Comparison of ENCODE assay signal across 1 cellular context in genomic region chr3:138173769-138174420, GRCh38.
TF ChIP-seq lines count a peak whose summit lies in the region.

No MANE protein-coding gene starts in this region.

TF ChIP-seq in H1, 55 proteins besides CTCF, POLR2A, EP300 and RAD21 (continued from another document):
- no peak for TF ChIP-seq RFX5 (IDR thresholded peaks at IDR 0.05; ENCODE audit: borderline replicate concordance, low read depth, low read length)
- TF ChIP-seq TAF1 (IDR thresholded peaks at IDR 0.05; ENCODE audit: low read depth, low read length) = no peak
- TF ChIP-seq, protein P1, sequence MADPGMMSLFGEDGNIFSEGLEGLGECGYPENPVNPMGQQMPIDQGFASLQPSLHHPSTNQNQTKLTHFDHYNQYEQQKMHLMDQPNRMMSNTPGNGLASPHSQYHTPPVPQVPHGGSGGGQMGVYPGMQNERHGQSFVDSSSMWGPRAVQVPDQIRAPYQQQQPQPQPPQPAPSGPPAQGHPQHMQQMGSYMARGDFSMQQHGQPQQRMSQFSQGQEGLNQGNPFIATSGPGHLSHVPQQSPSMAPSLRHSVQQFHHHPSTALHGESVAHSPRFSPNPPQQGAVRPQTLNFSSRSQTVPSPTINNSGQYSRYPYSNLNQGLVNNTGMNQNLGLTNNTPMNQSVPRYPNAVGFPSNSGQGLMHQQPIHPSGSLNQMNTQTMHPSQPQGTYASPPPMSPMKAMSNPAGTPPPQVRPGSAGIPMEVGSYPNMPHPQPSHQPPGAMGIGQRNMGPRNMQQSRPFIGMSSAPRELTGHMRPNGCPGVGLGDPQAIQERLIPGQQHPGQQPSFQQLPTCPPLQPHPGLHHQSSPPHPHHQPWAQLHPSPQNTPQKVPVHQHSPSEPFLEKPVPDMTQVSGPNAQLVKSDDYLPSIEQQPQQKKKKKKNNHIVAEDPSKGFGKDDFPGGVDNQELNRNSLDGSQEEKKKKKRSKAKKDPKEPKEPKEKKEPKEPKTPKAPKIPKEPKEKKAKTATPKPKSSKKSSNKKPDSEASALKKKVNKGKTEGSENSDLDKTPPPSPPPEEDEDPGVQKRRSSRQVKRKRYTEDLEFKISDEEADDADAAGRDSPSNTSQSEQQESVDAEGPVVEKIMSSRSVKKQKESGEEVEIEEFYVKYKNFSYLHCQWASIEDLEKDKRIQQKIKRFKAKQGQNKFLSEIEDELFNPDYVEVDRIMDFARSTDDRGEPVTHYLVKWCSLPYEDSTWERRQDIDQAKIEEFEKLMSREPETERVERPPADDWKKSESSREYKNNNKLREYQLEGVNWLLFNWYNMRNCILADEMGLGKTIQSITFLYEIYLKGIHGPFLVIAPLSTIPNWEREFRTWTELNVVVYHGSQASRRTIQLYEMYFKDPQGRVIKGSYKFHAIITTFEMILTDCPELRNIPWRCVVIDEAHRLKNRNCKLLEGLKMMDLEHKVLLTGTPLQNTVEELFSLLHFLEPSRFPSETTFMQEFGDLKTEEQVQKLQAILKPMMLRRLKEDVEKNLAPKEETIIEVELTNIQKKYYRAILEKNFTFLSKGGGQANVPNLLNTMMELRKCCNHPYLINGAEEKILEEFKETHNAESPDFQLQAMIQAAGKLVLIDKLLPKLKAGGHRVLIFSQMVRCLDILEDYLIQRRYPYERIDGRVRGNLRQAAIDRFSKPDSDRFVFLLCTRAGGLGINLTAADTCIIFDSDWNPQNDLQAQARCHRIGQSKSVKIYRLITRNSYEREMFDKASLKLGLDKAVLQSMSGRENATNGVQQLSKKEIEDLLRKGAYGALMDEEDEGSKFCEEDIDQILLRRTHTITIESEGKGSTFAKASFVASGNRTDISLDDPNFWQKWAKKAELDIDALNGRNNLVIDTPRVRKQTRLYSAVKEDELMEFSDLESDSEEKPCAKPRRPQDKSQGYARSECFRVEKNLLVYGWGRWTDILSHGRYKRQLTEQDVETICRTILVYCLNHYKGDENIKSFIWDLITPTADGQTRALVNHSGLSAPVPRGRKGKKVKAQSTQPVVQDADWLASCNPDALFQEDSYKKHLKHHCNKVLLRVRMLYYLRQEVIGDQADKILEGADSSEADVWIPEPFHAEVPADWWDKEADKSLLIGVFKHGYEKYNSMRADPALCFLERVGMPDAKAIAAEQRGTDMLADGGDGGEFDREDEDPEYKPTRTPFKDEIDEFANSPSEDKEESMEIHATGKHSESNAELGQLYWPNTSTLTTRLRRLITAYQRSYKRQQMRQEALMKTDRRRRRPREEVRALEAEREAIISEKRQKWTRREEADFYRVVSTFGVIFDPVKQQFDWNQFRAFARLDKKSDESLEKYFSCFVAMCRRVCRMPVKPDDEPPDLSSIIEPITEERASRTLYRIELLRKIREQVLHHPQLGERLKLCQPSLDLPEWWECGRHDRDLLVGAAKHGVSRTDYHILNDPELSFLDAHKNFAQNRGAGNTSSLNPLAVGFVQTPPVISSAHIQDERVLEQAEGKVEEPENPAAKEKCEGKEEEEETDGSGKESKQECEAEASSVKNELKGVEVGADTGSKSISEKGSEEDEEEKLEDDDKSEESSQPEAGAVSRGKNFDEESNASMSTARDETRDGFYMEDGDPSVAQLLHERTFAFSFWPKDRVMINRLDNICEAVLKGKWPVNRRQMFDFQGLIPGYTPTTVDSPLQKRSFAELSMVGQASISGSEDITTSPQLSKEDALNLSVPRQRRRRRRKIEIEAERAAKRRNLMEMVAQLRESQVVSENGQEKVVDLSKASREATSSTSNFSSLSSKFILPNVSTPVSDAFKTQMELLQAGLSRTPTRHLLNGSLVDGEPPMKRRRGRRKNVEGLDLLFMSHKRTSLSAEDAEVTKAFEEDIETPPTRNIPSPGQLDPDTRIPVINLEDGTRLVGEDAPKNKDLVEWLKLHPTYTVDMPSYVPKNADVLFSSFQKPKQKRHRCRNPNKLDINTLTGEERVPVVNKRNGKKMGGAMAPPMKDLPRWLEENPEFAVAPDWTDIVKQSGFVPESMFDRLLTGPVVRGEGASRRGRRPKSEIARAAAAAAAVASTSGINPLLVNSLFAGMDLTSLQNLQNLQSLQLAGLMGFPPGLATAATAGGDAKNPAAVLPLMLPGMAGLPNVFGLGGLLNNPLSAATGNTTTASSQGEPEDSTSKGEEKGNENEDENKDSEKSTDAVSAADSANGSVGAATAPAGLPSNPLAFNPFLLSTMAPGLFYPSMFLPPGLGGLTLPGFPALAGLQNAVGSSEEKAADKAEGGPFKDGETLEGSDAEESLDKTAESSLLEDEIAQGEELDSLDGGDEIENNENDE (IDR thresholded peaks at IDR 0.05; ENCODE audit: insufficient replicate concordance, low read length) = no peak
- no peak for TF ChIP-seq RXRA (IDR thresholded peaks at IDR 0.05; ENCODE audit: insufficient read depth, low read depth, low read length)
- TF ChIP-seq EZH2 (IDR thresholded peaks at IDR 0.05; ENCODE audit: low read depth, low read length, severe bottlenecking) = no peak
- TF ChIP-seq CEBPB (IDR thresholded peaks at IDR 0.05; ENCODE audit: low read depth, low read length) = no peak
- no peak for TF ChIP-seq KDM1A (IDR thresholded peaks at IDR 0.05; ENCODE audit: borderline replicate concordance, low read length)
- no peak for TF ChIP-seq YY1 (IDR thresholded peaks at IDR 0.05; ENCODE audit: low read depth, low read length)
- no peak for TF ChIP-seq CHD2 (IDR thresholded peaks at IDR 0.05; ENCODE audit: low read length)
- no peak for TF ChIP-seq FOSL1 (IDR thresholded peaks at IDR 0.05; ENCODE audit: insufficient read depth, low read depth, low read length)
- no peak for TF ChIP-seq CBX8 (IDR thresholded peaks at IDR 0.05; ENCODE audit: borderline replicate concordance, low read depth, low read length)
- no peak for TF ChIP-seq EGR1 (IDR thresholded peaks at IDR 0.05; ENCODE audit: borderline replicate concordance, low read depth, low read length)
